In the genomic region with DNA sequence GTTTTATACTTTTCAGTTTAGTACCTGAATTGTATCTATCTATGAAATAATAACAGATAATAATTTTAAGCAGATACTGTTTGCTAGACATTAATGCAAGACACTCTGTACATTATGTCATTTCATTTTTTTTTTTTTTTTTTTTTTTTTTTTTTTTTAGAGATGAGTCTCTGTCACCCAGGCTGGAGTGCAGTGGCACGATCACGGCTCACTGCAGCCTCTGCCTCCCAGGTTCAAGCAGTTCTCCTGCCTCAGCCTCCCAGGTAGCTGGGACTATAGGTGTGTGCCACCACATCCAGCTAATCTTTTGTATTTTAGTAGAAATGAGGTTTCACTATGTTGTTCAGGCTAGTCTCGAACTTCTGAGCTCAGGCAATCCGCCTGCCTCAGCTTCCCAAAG, we compare ENCODE assay signal across 7 cellular contexts. TPM values are rescaled to one million over a fixed set of nuclear protein-coding genes. Genes with fewer than 3 reads are reported as not detected.
DNase-seq lines count a peak whose midpoint lies in the region; ATAC-seq and TF ChIP-seq lines count a peak whose summit lies in the region.
"Not testable (repeated sequence)": the region's sequence is repeated elsewhere in the genome, so short reads cannot be mapped to it uniquely, and the experiment has no call there.
"Had no signal": no experiment of that assay in that cellular context is flagged by ENCODE, and none has a peak within 500 bp of the region (broad histone marks: within the 10 kb centered on the region; RNA-seq: fewer than 3 reads in every experiment).

No MANE protein-coding gene starts in this region.

- WGBS in esophagus muscularis mucosa, result 88% methylated on average over 4 of the region's 4 CpGs
- 83 to 84% methylated on average over 2 to 4 of the region's 4 CpGs for WGBS in transverse colon (ENCODE audit: low coverage in 1 of 2), 2 donors

- in situ Hi-C loops in gastrocnemius medialis (cut with MboI; ENCODE audit: low sequenced_read_pairs in 4 of 4), result loop anchor here in 1 of 4 donors (10.0 kb wide), 1 partner anchor 61 kb away; no protein-coding TSS in a partner anchor
- in situ Hi-C loops in transverse colon (cut with MboI; ENCODE audit: low pct_ligation_motif_present in 1 of 4, low pct_unique_long_range_greater_than_20kb in 1 of 4, low sequenced_read_pairs in 3 of 4), result not testable (repeated sequence)

- not testable (repeated sequence) for H3K4me3 ChIP-seq in HEK293 (ENCODE audit: low read depth, low read length); esophagus muscularis mucosa; muscle layer of duodenum (ENCODE audit: low read depth in 1 of 2, low read length in 2 of 2); gastrocnemius medialis; transverse colon

- not testable (repeated sequence) for TF ChIP-seq POLR2A in esophagus muscularis mucosa (IDR thresholded peaks at IDR 0.05; ENCODE audit: low read depth); gastrocnemius medialis (IDR thresholded peaks at IDR 0.05); transverse colon (IDR thresholded peaks at IDR 0.05)

- TF ChIP-seq EP300 in esophagus muscularis mucosa (IDR thresholded peaks at IDR 0.05); transverse colon (IDR thresholded peaks at IDR 0.05; ENCODE audit: low read depth): not testable (repeated sequence)

- not testable (repeated sequence) for ATAC-seq in gastrocnemius medialis

- TF ChIP-seq CTCF in HEK293 (tag by site-specific recombination; IDR thresholded peaks at IDR 0.05); VCaP (conservative IDR thresholded peaks at IDR 0.05); esophagus muscularis mucosa (IDR thresholded peaks at IDR 0.05); gastrocnemius medialis (IDR thresholded peaks at IDR 0.05 in 4 of 5, conservative IDR thresholded peaks at IDR 0.05 in 1 of 5); transverse colon (IDR thresholded peaks at IDR 0.05): not testable (repeated sequence)

- H3K4me1 ChIP-seq in HEK293 (ENCODE audit: control insufficient read depth, insufficient read depth, low read length), result peaks cover 30% of the 10 kb centered on the region
- peaks cover 48 to 98% (median 96%) of the 10 kb centered on the region in 4 donors for H3K4me1 ChIP-seq in esophagus muscularis mucosa
- H3K4me1 ChIP-seq in muscle layer of duodenum (ENCODE audit: control insufficient read depth in 1 of 2, insufficient read depth in 2 of 2, low read length in 2 of 2), result peaks cover 12 to 81% of the 10 kb centered on the region in 2 donors
- H3K4me1 ChIP-seq in gastrocnemius medialis, result peaks cover 49 to 75% of the 10 kb centered on the region in 2 donors
- H3K4me1 ChIP-seq in transverse colon, result peaks cover 7 to 69% (median 48%) of the 10 kb centered on the region in 4 donors

- POLR2A ChIA-PET in HEK293 (lab: Yijun Ruan, JAX), result interaction anchor here (3.5 kb wide), 1 partner anchor 45 kb away, joined by 39 read pairs; the partner anchor contains the start of gene PBX1

- not testable (repeated sequence) for DNase-seq in esophagus muscularis mucosa (ENCODE audit: extremely low spot score); gastrocnemius medialis; transverse colon

- CTCF ChIA-PET in HEK293 (lab: Yijun Ruan, JAX), result interaction anchor here (0.8 kb wide), 1 partner anchor 207 kb away, joined by 3 read pairs; no protein-coding TSS in a partner anchor

- H3K9me3 ChIP-seq in HEK293 (ENCODE audit: control insufficient read depth, insufficient read depth, low read depth, low read length); esophagus muscularis mucosa; muscle layer of duodenum (ENCODE audit: control insufficient read depth in 1 of 2, low read length in 2 of 2); gastrocnemius medialis; transverse colon: not testable (repeated sequence)

- intact Hi-C loops in esophagus muscularis mucosa (cut with DNase I); transverse colon (cut with DNase I; ENCODE audit: low total_unique reads): not testable (repeated sequence)
- intact Hi-C loops in gastrocnemius medialis (cut with DNase I; ENCODE audit: low total_unique reads), result loop anchor here (10.0 kb wide), 1 partner anchor 471 kb away; no protein-coding TSS in a partner anchor

- not testable (repeated sequence) for H3K27me3 ChIP-seq in esophagus muscularis mucosa; muscle layer of duodenum (ENCODE audit: low read depth, low read length); gastrocnemius medialis; transverse colon

- not testable (repeated sequence) for H3K27ac ChIP-seq in HEK293 (ENCODE audit: extremely low read depth, low read depth, low read length)
- H3K27ac ChIP-seq in VCaP, result peak overlapping the region; percentile 98
- peak overlapping the region; percentile 49 to 72 (median 63) for H3K27ac ChIP-seq in esophagus muscularis mucosa (replicated peaks in 1 of 4)
- H3K27ac ChIP-seq in muscle layer of duodenum (ENCODE audit: low read length), result peak overlapping the region; percentile 71
- H3K27ac ChIP-seq in gastrocnemius medialis, result peak overlapping the region; percentile 17 to 80 (median 72)
- H3K27ac ChIP-seq in transverse colon, result peak overlapping the region in 3 of 4 donors; percentile 80 to 85 (median 84)

- not testable (repeated sequence) for H3K36me3 ChIP-seq in HEK293 (ENCODE audit: control insufficient read depth in 2 of 2, insufficient read depth in 1 of 2, low read length in 2 of 2); esophagus muscularis mucosa; muscle layer of duodenum (ENCODE audit: control insufficient read depth in 1 of 2, insufficient read depth in 2 of 2, low read length in 2 of 2); gastrocnemius medialis; transverse colon

TF ChIP-seq in HEK293, 187 proteins besides CTCF, POLR2A, EP300 and RAD21:
- peak; percentile 92 for TF ChIP-seq ZNF362 (tag by site-specific recombination; IDR thresholded peaks at IDR 0.05)

RNA-seq across cellular contexts. Expression of gene PBX1, which starts 44.8 kb away (rescaled TPM):
- 100 to 1,000 TPM in 2 of 4 donors, 10 to 100 TPM in 2; 89.6 to 138 (median 112) TPM for total RNA-seq in esophagus muscularis mucosa
- total RNA-seq in gastrocnemius medialis, result 10 to 100 TPM; 21.7 to 36.5 (median 29.0) TPM
- total RNA-seq in transverse colon, result 10 to 100 TPM; 46.8 to 77.2 (median 50.7) TPM
- total RNA-seq: HepG2 had no signal
